Comparison of ENCODE assay signal across 8 cellular contexts in the genomic region with DNA sequence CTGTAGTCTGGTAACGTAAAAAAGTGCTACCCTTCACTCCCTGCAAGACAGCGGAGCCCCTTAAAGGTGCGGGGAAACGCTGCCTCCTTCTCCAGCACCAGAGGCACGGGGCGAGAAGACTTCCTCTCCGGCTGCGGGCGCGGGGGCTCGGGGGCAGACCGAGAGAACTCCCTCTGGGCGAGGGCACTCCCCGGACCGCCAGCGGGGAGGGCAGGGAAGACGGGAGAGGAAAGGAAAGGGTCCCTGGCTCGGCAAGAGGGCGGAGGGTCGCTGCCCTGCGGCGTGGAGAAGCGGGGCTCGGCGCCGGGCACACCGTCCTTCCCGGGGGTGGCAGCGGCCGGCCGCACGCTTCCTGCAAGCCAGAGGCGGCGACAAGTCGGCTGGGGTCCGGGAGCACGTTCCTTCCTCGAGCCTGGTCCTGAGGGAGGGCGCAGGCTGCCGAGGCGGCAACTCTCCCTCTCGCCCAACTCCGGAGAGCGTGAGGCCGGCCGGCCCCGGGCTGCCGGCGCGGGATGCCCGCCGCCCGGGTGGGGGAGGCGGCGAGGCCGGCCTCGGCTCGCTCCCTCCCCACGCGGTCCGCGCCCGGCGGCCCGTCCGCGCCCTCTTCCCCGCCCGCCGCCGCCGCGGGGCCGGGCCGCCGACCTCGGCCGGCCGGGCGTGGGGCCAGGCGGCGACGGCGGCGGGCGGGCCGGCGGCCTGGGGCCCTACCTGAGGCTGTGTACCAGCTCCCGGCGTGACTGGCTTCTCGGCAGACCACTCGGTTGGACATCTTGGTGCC. TPM values are rescaled to one million over a fixed set of nuclear protein-coding genes. Genes with fewer than 3 reads are reported as not detected.
DNase-seq lines count a peak whose midpoint lies in the region; ATAC-seq and TF ChIP-seq lines count a peak whose summit lies in the region.

No MANE protein-coding gene starts in this region.

- H3K9me3 ChIP-seq in IMR-90 (ENCODE audit: control insufficient read depth, insufficient read depth, low read length) (no peaks in the 10 kb centered on the region), right lobe of liver (no peaks in the 10 kb centered on the region)

- H4K8ac ChIP-seq in IMR-90 (ENCODE audit: low read depth in 2 of 2, low read length in 2 of 2) = peak overlapping the region in 1 of 2 experiments; percentile 21; a peak in 1 of 4 replicates

- no peak overlapping the region for H2BK20ac ChIP-seq in IMR-90 (ENCODE audit: low read depth, low read length)

- H3K23ac ChIP-seq in IMR-90 (ENCODE audit: low read depth, low read length) = peak overlapping the region; percentile 73

- peak overlapping the region; percentile 99 for H3K4me3 ChIP-seq in IMR-90 (ENCODE audit: insufficient read depth, low read depth, low read length)
- peak overlapping the region; percentile 80 for H3K4me3 ChIP-seq in coronary artery
- H3K4me3 ChIP-seq in right lobe of liver = peak overlapping the region; percentile 74 to 88 (median 80)

- peak overlapping the region; percentile 90 for H2AFZ ChIP-seq in IMR-90 (replicated peaks; ENCODE audit: low read length, poor library complexity)

- peak overlapping the region; percentile 96 for H3K4me2 ChIP-seq in IMR-90 (ENCODE audit: low read depth, low read length)

- no peak for TF ChIP-seq CTCF in IMR-90 (conservative IDR thresholded peaks at IDR 0.05; ENCODE audit: low read depth, low read length)
- no peak for TF ChIP-seq CTCF in coronary artery (IDR thresholded peaks at IDR 0.05)
- no peak for TF ChIP-seq CTCF in right lobe of liver (IDR thresholded peaks at IDR 0.05)

- DNase-seq in ELF-1 (ENCODE audit: low read depth, low spot score) = peak; percentile 30
- no peak for DNase-seq in IMR-90
- DNase-seq in activated CD4-positive, alpha-beta T cell treated with anti-CD3 and anti-CD28 coated beads for 48 hours = peak; percentile 53
- DNase-seq in coronary artery (ENCODE audit: low spot score) = peak; percentile 75
- DNase-seq in right lobe of liver = peak; percentile 51 to 75 (median 62)
- DNase-seq in stimulated activated CD4-positive, alpha-beta T cell treated with anti-CD3 and anti-CD28 coated beads, TNF-alpha, amount 100 ng/mL, for 4 hours (ENCODE audit: low read depth in 3 of 3) = peak; percentile 3 to 29 (median 16)
- no peak for DNase-seq in amniotic stem cell (lab: John Stamatoyannopoulos, UW)

- POLR2A ChIA-PET in IMR-90 (lab: Charles Lee; ENCODE audit: unreplicated experiment) = interaction anchor here (0.6 kb wide), 1 partner anchor 316 kb away, joined by 7 read pairs; no protein-coding TSS in a partner anchor

- BruUV-seq in IMR-90 (replicated peaks; lab: Mats Ljungman, UMichigan) = no TSS peak

- H2BK120ac ChIP-seq in IMR-90 (ENCODE audit: low read depth, low read length) = peak overlapping the region; percentile 22; the same call in 1 of the 2 replicates

- peak overlapping the region; percentile 33; the same call in 1 of the 2 replicates for H3K4ac ChIP-seq in IMR-90 (ENCODE audit: low read depth, low read length)

- H3K14ac ChIP-seq in IMR-90 (replicated peaks; ENCODE audit: low read depth, low read length) = peak overlapping the region; percentile 80

- H3K56ac ChIP-seq in IMR-90 (ENCODE audit: extremely low read depth, insufficient read depth, low read length) = peak overlapping the region; percentile 58

- H3K9ac ChIP-seq in IMR-90 (ENCODE audit: low read depth, low read length) = peak overlapping the region; percentile 95

- H3K27ac ChIP-seq in IMR-90 (ENCODE audit: insufficient read depth, low read length) = peak overlapping the region; percentile 88
- H3K27ac ChIP-seq in coronary artery = peak overlapping the region; percentile 89 to 99
- H3K27ac ChIP-seq in right lobe of liver = peak overlapping the region; percentile 64 to 90 (median 80)

- intact Hi-C loops in IMR-90 (cut with micrococcal nuclease) = loop anchor here (1.0 to 10.0 kb wide), 4 partner anchors 54 to 172 kb away; partner anchors contain the start of gene SPAST
- intact Hi-C loops in right lobe of liver (cut with DNase I) = no loop called here

- CTCF ChIA-PET in IMR-90 (lab: Yijun Ruan, JAX) = interaction anchor here (0.6 to 1.3 kb wide), 2 partner anchors 12 to 546 kb away, joined by 3 read pairs; no protein-coding TSS in a partner anchor

- peak overlapping the region; percentile 48 for H2AK9ac ChIP-seq in IMR-90 (replicated peaks; ENCODE audit: low read depth, low read length, poor library complexity)

- no peaks in the 10 kb centered on the region for H3K27me3 ChIP-seq in IMR-90 (ENCODE audit: control insufficient read depth, insufficient read depth, low read length)
- H3K27me3 ChIP-seq in right lobe of liver = no peaks in the 10 kb centered on the region

- H3K4me1 ChIP-seq in IMR-90 (ENCODE audit: control insufficient read depth, insufficient read depth, low read length) = peaks cover 2% of the 10 kb centered on the region
- peaks cover 0 to 34% (median 12%) of the 10 kb centered on the region in 4 donors for H3K4me1 ChIP-seq in right lobe of liver

- TF ChIP-seq RAD21 in IMR-90 (IDR thresholded peaks at IDR 0.05; ENCODE audit: low read length) = no peak

- 0% methylated on average over 8 of the region's 92 CpGs; no CpG with 5 or more reads in 1 of the 2 experiments for WGBS in IMR-90 (ENCODE audit: extremely low coverage in 2 of 2, insufficient read length in 1 of 2), 2 experiments
- 1% methylated on average over 12 of the region's 92 CpGs for WGBS in right lobe of liver (ENCODE audit: insufficient coverage, low coverage, low lambda C conversion rate, missing lambda C conversion rate)

- H3K9me1 ChIP-seq in IMR-90 (ENCODE audit: insufficient read depth, low read length) = no peaks in the 10 kb centered on the region; the same call in 1 of the 2 replicates

- in situ Hi-C loops in IMR-90 (cut with MboI; ENCODE audit: low sequenced_read_pairs) = no loop called here

- TF ChIP-seq POLR2A in IMR-90 (IDR thresholded peaks at IDR 0.05; ENCODE audit: low read depth, low read length) (no peak), right lobe of liver (IDR thresholded peaks at IDR 0.05) (peak; percentile 45)

- H3K79me1 ChIP-seq in IMR-90 (ENCODE audit: low read depth in 1 of 2, low read length in 2 of 2) = peaks cover 9 to 24% of the 10 kb centered on the region in 2 experiments; a peak in 3 of 4 replicates

- peak overlapping the region; percentile 13; the same call in 1 of the 2 replicates for H3K18ac ChIP-seq in IMR-90 (ENCODE audit: low read depth, low read length)

- peaks cover 38% of the 10 kb centered on the region for H4K20me1 ChIP-seq in IMR-90 (ENCODE audit: insufficient read depth, low read length)

- peak overlapping the region; percentile 67 for H2BK5ac ChIP-seq in IMR-90 (ENCODE audit: low read depth, low read length, poor library complexity, severe bottlenecking)

- no peak overlapping the region for H2BK15ac ChIP-seq in IMR-90 (ENCODE audit: low read depth, low read length)

- no peak overlapping the region for H4K5ac ChIP-seq in IMR-90 (ENCODE audit: low read depth, low read length)

- dilution Hi-C loops in IMR-90 (cut with HindIII; ENCODE audit: low sequenced_read_pairs, unreplicated experiment) = no loop called here

- H2AK5ac ChIP-seq in IMR-90 (ENCODE audit: low read depth, low read length) = peak overlapping the region; percentile 45

- peak; percentile 23 for ATAC-seq in GM21447 (IDR thresholded peaks at IDR 0.05; ENCODE audit: unreplicated experiment)
- peak; percentile 25 for ATAC-seq in IMR-90 (ENCODE audit: low read depth)
- ATAC-seq in right lobe of liver = peak; percentile 0 to 21 (median 6)

- no peaks in the 10 kb centered on the region for H3K36me3 ChIP-seq in IMR-90 (ENCODE audit: control insufficient read depth, insufficient read depth, low read length)
- H3K36me3 ChIP-seq in right lobe of liver = no peaks in the 10 kb centered on the region

- no peak overlapping the region; the same call in 1 of the 2 replicates for H4K91ac ChIP-seq in IMR-90 (ENCODE audit: insufficient read depth, low read depth, low read length)

TF ChIP-seq in IMR-90, 13 proteins besides CTCF, POLR2A, EP300 and RAD21:
- TF ChIP-seq MAZ (IDR thresholded peaks at IDR 0.05; ENCODE audit: borderline replicate concordance, low read depth, low read length) = 0 out of 2 replicates have a peak, but pooled peaks have one; percentile 7
- no peak for TF ChIP-seq CHD1 (IDR thresholded peaks at IDR 0.05; ENCODE audit: low read depth, low read length)

RNA-seq across cellular contexts. Expression of gene MEMO1, which starts 1.1 kb away (rescaled TPM):
- total RNA-seq in IMR-90 (2012; rRNA removed) = 23.7 and 33.6 TPM in 2 replicates
- polyA plus RNA-seq in IMR-90 (2012; rRNA removed) = 48.9 and 49.7 TPM in 2 replicates
- polyA plus RNA-seq in IMR-90 (2012; cell fraction: cytosol; rRNA removed) = 9.0 and 31.9 TPM in 2 replicates
- polyA plus RNA-seq in IMR-90 (2012; cell fraction: nucleus; rRNA removed; ENCODE audit: low replicate concordance) = 31.3 and 47.1 TPM in 2 replicates
- total RNA-seq in right lobe of liver = 10 to 100 TPM; 19.6 to 28.0 (median 23.2) TPM

RNA-seq across cellular contexts. Expression of gene DPY30, which starts 29.9 kb away (rescaled TPM):
- total RNA-seq in IMR-90 (2012; rRNA removed) (65.2 and 120 TPM in 2 replicates), right lobe of liver (10 to 100 TPM; 23.8 to 42.7 (median 34.7) TPM)
- polyA plus RNA-seq in IMR-90 (2012; rRNA removed) = 84.1 and 85.2 TPM in 2 replicates
- 40.5 and 41.5 TPM in 2 replicates for polyA plus RNA-seq in IMR-90 (2012; cell fraction: cytosol; rRNA removed)
- polyA plus RNA-seq in IMR-90 (2012; cell fraction: nucleus; rRNA removed; ENCODE audit: low replicate concordance) = 9.0 and 37.0 TPM in 2 replicates

RNA-seq across cellular contexts. Expression of gene SPAST, which starts 53.7 kb away (rescaled TPM):
- total RNA-seq in IMR-90 (2012; rRNA removed) (14.5 and 21.1 TPM in 2 replicates), right lobe of liver (10 to 100 TPM in 1 of 6 experiments, 1 to 10 TPM in 5; 7.7 to 11.5 (median 9.1) TPM)
- 4.8 and 5.3 TPM in 2 replicates for polyA plus RNA-seq in IMR-90 (2012; rRNA removed)
- 1.2 and 2.2 TPM in 2 replicates for polyA plus RNA-seq in IMR-90 (2012; cell fraction: cytosol; rRNA removed)
- 0.72 and 3.0 TPM in 2 replicates for polyA plus RNA-seq in IMR-90 (2012; cell fraction: nucleus; rRNA removed; ENCODE audit: low replicate concordance)

Comparison
In these comparisons a context has a peak if more than half of its experiments do, and no peak if none do; other contexts are left out.
1. DNase-seq: peak in ELF-1 (single experiment), activated CD4-positive, alpha-beta T cell treated with anti-CD3 and anti-CD28 coated beads for 48 hours (single experiment), coronary artery (single experiment), right lobe of liver (3 of 3) and stimulated activated CD4-positive, alpha-beta T cell treated with anti-CD3 and anti-CD28 coated beads, TNF-alpha, amount 100 ng/mL, for 4 hours (3 of 3); none in IMR-90 (single experiment) and amniotic stem cell (single experiment).
2. Peak in every context shown above with its lines, with median percentiles within 50 percentile points of each other: ATAC-seq, H3K27ac ChIP-seq and H3K4me3 ChIP-seq.